8 cellular contexts compared by ENCODE assay signal in the genomic region with DNA sequence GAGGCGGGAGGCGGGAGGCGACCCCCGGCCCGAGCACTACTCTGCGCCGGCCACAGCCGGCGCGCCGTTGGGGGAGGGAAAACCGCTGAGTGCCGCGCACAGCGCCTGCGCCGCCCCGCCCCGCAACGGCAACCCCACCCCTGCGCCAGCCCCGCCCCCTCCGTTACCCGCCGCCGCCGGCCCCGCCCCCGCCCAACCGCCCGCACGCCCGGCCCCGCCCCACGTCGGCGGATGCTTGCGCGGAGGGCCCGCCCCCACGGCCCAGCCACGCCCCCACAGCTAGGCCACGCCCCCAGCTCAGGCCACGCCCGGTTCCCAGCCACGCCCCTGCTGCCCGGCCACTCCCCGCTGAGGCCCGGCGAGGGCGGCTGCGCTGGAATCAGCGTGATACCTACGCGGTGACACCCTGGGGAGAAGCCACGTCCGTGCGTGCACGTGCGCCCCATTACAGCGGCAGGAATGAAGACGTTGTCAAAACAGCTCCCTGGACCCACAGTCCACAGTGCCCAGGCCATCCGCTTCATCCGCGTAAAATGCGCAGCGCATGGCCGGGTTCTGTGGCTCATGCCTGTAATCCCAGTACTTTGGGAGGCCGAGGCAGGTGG. TPM values are rescaled to one million over a fixed set of nuclear protein-coding genes. Genes with fewer than 3 reads are reported as not detected.
A peak's percentile ranks its signal among the peaks of the same experiment; 100 is the strongest.
DNase-seq lines count a peak whose midpoint lies in the region; ATAC-seq and TF ChIP-seq lines count a peak whose summit lies in the region.

A gene (minus strand): TSS at position 91 of the 605 bp plus-strand sequence. CDS start 152 bp downstream, outside the sequence.

- CTCF ChIA-PET in activated naive CD4-positive, alpha-beta T cell treated with anti-CD3 and anti-CD28 coated beads, Interleukin-2, amount 10 ng/mL, durations not matched to agents 7 days and 5 days (lab: Charles Lee): interaction anchor here (0.7 to 1.0 kb wide), 2 partner anchors 88 to 147 kb away, joined by 3 read pairs; no protein-coding TSS in a partner anchor

- peaks cover 8% of the 10 kb centered on the region for H3K4me1 ChIP-seq in testis

- peaks cover 14% of the 10 kb centered on the region for H3K36me3 ChIP-seq in SK-N-MC (ENCODE audit: insufficient read depth, low read length)
- no peaks in the 10 kb centered on the region for H3K36me3 ChIP-seq in testis (ENCODE audit: low read depth, missing control alignments)

- H3K4me3 Mint-ChIP-seq in activated naive CD4-positive, alpha-beta T cell treated with anti-CD3 and anti-CD28 coated beads, Interleukin-2, amount 10 ng/mL, durations not matched to agents 7 days and 5 days: peak within 1 kb of the TSS; percentile 62
- peak within 1 kb of the TSS; percentile 74 for H3K4me3 Mint-ChIP-seq in osteocyte (ENCODE audit: unreplicated experiment)

- peaks cover 35% of the 10 kb centered on the region for H3K27me3 Mint-ChIP-seq in activated naive CD4-positive, alpha-beta T cell treated with anti-CD3 and anti-CD28 coated beads, Interleukin-2, amount 10 ng/mL, durations not matched to agents 7 days and 5 days
- H3K27me3 Mint-ChIP-seq in osteocyte (ENCODE audit: unreplicated experiment): no peaks in the 10 kb centered on the region

- H3K27me3 ChIP-seq in testis: no peaks in the 10 kb centered on the region

- peaks cover 11% of the 10 kb centered on the region for H3K36me3 Mint-ChIP-seq in activated naive CD4-positive, alpha-beta T cell treated with anti-CD3 and anti-CD28 coated beads, Interleukin-2, amount 10 ng/mL, durations not matched to agents 7 days and 5 days
- peaks cover 8% of the 10 kb centered on the region for H3K36me3 Mint-ChIP-seq in osteocyte (ENCODE audit: unreplicated experiment)

- no peaks in the 10 kb centered on the region for H3K9me3 Mint-ChIP-seq in activated naive CD4-positive, alpha-beta T cell treated with anti-CD3 and anti-CD28 coated beads, Interleukin-2, amount 10 ng/mL, durations not matched to agents 7 days and 5 days
- no peaks in the 10 kb centered on the region for H3K9me3 Mint-ChIP-seq in osteocyte (ENCODE audit: unreplicated experiment)

- peaks cover 26% of the 10 kb centered on the region for H3K4me1 Mint-ChIP-seq in activated naive CD4-positive, alpha-beta T cell treated with anti-CD3 and anti-CD28 coated beads, Interleukin-2, amount 10 ng/mL, durations not matched to agents 7 days and 5 days
- peaks cover 23% of the 10 kb centered on the region for H3K4me1 Mint-ChIP-seq in osteocyte (ENCODE audit: unreplicated experiment)

- DNase-seq in DMS153 (lab: John Stamatoyannopoulos, UW) (peak; percentile 77), LHCN-M2 (ENCODE audit: low read depth) (peak; percentile 70), SK-N-MC (ENCODE audit: low read depth, low spot score) (peak; percentile 26), glomerular visceral epithelial cell (ENCODE audit: extremely low spot score) (peak; percentile 93), osteocyte (ENCODE audit: extremely low spot score, unreplicated experiment) (peak; percentile 98), testis (peak; percentile 91)
- peak; percentile 91 for DNase-seq in activated naive CD4-positive, alpha-beta T cell treated with anti-CD3 and anti-CD28 coated beads, Interleukin-2, amount 10 ng/mL, durations not matched to agents 7 days and 5 days

- H3K9me3 ChIP-seq in SK-N-MC (ENCODE audit: low read depth, low read length) (0 out of 2 replicates have a peak, but pooled peaks cover 4% of the 10 kb centered on the region), testis (no peaks in the 10 kb centered on the region)

- H3K27ac ChIP-seq in SK-N-MC: 0 out of 2 replicates have a peak within 1 kb of the TSS, but pooled peaks have one; percentile 25
- peak within 1 kb of the TSS in 1 of 2 donors; percentile 48 for H3K27ac ChIP-seq in testis

- no peak for TF ChIP-seq POLR2A in testis (IDR thresholded peaks at IDR 0.05)

- peak within 1 kb of the TSS; percentile 72 for H3K9ac ChIP-seq in SK-N-MC (ENCODE audit: insufficient read length)

- 16 to 65% methylated on average over 4 to 24 of the region's 69 CpGs for WGBS in testis, 2 donors

- ATAC-seq in GM21786 (IDR thresholded peaks at IDR 0.05; ENCODE audit: unreplicated experiment): peak; percentile 65

- TF ChIP-seq CTCF in osteocyte (IDR thresholded peaks at IDR 0.05): no peak
- TF ChIP-seq CTCF in testis (IDR thresholded peaks at IDR 0.05): no peak

- H3K4me3 ChIP-seq in SK-N-MC: peak within 1 kb of the TSS; percentile 79
- H3K4me3 ChIP-seq in testis: peak within 1 kb of the TSS; percentile 41 to 55

- intact Hi-C loops in testis (cut with DNase I; ENCODE audit: low total_unique reads): no loop called here

- no peak within 1 kb of the TSS for H3K27ac Mint-ChIP-seq in activated naive CD4-positive, alpha-beta T cell treated with anti-CD3 and anti-CD28 coated beads, Interleukin-2, amount 10 ng/mL, durations not matched to agents 7 days and 5 days
- peak within 1 kb of the TSS; percentile 56 for H3K27ac Mint-ChIP-seq in osteocyte (ENCODE audit: unreplicated experiment)

RNA-seq across cellular contexts. Expression of the gene that starts here (rescaled TPM):
- total RNA-seq in LHCN-M2 (2014; rRNA removed): 13.8 and 15.6 TPM in 2 replicates
- polyA plus RNA-seq in LHCN-M2 (2012): 7.3 TPM
- 12.2 and 12.8 TPM in 2 replicates for total RNA-seq in osteocyte
- total RNA-seq in testis: 10 to 100 TPM; 66.4 to 85.3 TPM
- polyA plus RNA-seq in testis (ENCODE audit: insufficient read depth, low read depth, low replicate concordance): 184 TPM

Comparison
In these comparisons a context has a peak if more than half of its experiments do, and no peak if none do; other contexts are left out.
1. DNase-seq: peak in every context shown above with its lines; median percentile 98 in osteocyte; 93 in glomerular visceral epithelial cell; 91 in activated naive CD4-positive, alpha-beta T cell treated with anti-CD3 and anti-CD28 coated beads, Interleukin-2, amount 10 ng/mL, durations not matched to agents 7 days and 5 days; 91 in testis; 77 in DMS153; 70 in LHCN-M2; 26 in SK-N-MC.